In genomic region chr4:156820931-156821330, GRCh38 we compare ENCODE assay signal across 20 cellular contexts.
"Had no signal": no experiment of that assay in that cellular context is flagged by ENCODE, and none has a peak within 500 bp of the region (broad histone marks: within the 10 kb centered on the region; RNA-seq: fewer than 3 reads in every experiment).

No MANE protein-coding gene starts in this region.

- ATAC-seq: activated CD8-positive, alpha-beta T cell treated with anti-CD3 and anti-CD28 coated beads for 36 hours; activated T-helper 17 cell treated with anti-CD3 and anti-CD28 coated beads, Interleukin-2, amount 50 U/mL, for 72 hours; stimulated activated memory B cell treated with anti-CD40 and anti-IgM and Interleukin-4, amounts not matched to agents 10 μg/mL and 1 μg/mL and 100 μg/mL, for 72 hours had no signal

- H3K4me1 Mint-ChIP-seq: activated naive CD8-positive, alpha-beta T cell treated with anti-CD3 and anti-CD28 coated beads for 36 hours; activated T-helper 17 cell treated with anti-CD3 and anti-CD28 coated beads, Interleukin-2, amount 50 U/mL, for 72 hours; stimulated activated memory B cell treated with anti-CD40 and anti-IgM and Interleukin-4, amounts not matched to agents 10 μg/mL and 1 μg/mL and 100 μg/mL, for 72 hours had no signal

- H3K27ac Mint-ChIP-seq: activated CD8-positive, alpha-beta T cell treated with anti-CD3 and anti-CD28 coated beads for 36 hours; activated naive CD8-positive, alpha-beta T cell treated with anti-CD3 and anti-CD28 coated beads for 36 hours; activated T-helper 17 cell treated with anti-CD3 and anti-CD28 coated beads, Interleukin-2, amount 50 U/mL, for 72 hours; mesothelial cell of epicardium; stimulated activated memory B cell treated with anti-CD40 and anti-IgM and Interleukin-4, amounts not matched to agents 10 μg/mL and 1 μg/mL and 100 μg/mL, for 72 hours had no signal

- H3K27ac ChIP-seq: colonic mucosa, tibial artery had no signal

- H3K4me3 Mint-ChIP-seq: activated CD8-positive, alpha-beta T cell treated with anti-CD3 and anti-CD28 coated beads for 36 hours; activated naive CD8-positive, alpha-beta T cell treated with anti-CD3 and anti-CD28 coated beads for 36 hours; activated T-helper 17 cell treated with anti-CD3 and anti-CD28 coated beads, Interleukin-2, amount 50 U/mL, for 72 hours; mesothelial cell of epicardium; stimulated activated memory B cell treated with anti-CD40 and anti-IgM and Interleukin-4, amounts not matched to agents 10 μg/mL and 1 μg/mL and 100 μg/mL, for 72 hours had no signal

- H3K27me3 Mint-ChIP-seq: activated CD8-positive, alpha-beta T cell treated with anti-CD3 and anti-CD28 coated beads for 36 hours; activated naive CD8-positive, alpha-beta T cell treated with anti-CD3 and anti-CD28 coated beads for 36 hours; activated T-helper 17 cell treated with anti-CD3 and anti-CD28 coated beads, Interleukin-2, amount 50 U/mL, for 72 hours; stimulated activated memory B cell treated with anti-CD40 and anti-IgM and Interleukin-4, amounts not matched to agents 10 μg/mL and 1 μg/mL and 100 μg/mL, for 72 hours had no signal

- DNase-seq: activated CD4-positive, alpha-beta T cell treated with anti-CD3 and anti-CD28 coated beads for 48 hours; activated CD4-positive, CD25-positive, alpha-beta regulatory T cell; activated CD8-positive, alpha-beta T cell treated with anti-CD3 and anti-CD28 coated beads for 36 hours; activated naive CD4-positive, alpha-beta T cell; activated naive CD8-positive, alpha-beta T cell treated with anti-CD3 and anti-CD28 coated beads for 36 hours; activated T-cell treated with anti-CD3 and anti-CD28 coated beads, Interleukin-2, amount 50 U/mL, for 1 hour; amniotic stem cell; caudate nucleus; colonic mucosa; foreskin fibroblast; occipital lobe; small intestine; stimulated activated CD4-positive, alpha-beta T cell treated with anti-CD3 and anti-CD28 coated beads, Interleukin-15, amount 100 ng/mL, for 24 hours; stimulated activated CD4-positive, alpha-beta T cell treated with anti-CD3 and anti-CD28 coated beads, Interleukin-4, amount 100 ng/mL, for 24 hours; T-helper 1 cell; T-helper 9 cell; tibial artery had no signal

- H3K9me3 Mint-ChIP-seq: activated CD8-positive, alpha-beta T cell treated with anti-CD3 and anti-CD28 coated beads for 36 hours; activated naive CD8-positive, alpha-beta T cell treated with anti-CD3 and anti-CD28 coated beads for 36 hours had no signal

- H3K36me3 Mint-ChIP-seq: activated naive CD8-positive, alpha-beta T cell treated with anti-CD3 and anti-CD28 coated beads for 36 hours; stimulated activated memory B cell treated with anti-CD40 and anti-IgM and Interleukin-4, amounts not matched to agents 10 μg/mL and 1 μg/mL and 100 μg/mL, for 72 hours had no signal
